ENCODE assay signal across 17 cellular contexts in the genomic region with DNA sequence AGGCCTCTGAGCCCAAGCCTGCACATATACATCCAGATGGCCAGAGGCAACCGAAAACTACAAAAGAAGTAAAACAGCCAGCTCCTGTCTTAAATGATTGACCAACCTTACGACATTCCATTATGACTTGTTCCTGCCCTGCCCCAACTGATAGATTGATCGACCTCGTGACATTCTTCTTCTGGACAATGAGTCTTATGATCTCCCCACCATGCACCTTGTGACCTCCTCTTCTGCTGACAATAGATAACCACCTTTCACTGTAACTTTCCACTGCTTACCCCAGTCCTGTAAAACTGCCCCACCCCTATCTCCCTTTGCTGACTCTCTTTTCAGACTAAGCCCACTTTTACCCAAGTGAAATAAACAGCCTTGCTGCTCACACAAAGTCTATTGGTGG.
A peak's percentile ranks its signal among the peaks of the same experiment; 100 is the strongest.
DNase-seq lines count a peak whose midpoint lies in the region; FAIRE-seq and TF ChIP-seq lines count a peak whose summit lies in the region.
"Had no signal": no experiment of that assay in that cellular context is flagged by ENCODE, and none has a peak within 500 bp of the region (broad histone marks: within the 10 kb centered on the region; RNA-seq: fewer than 3 reads in every experiment).

No MANE protein-coding gene starts in this region.

- no peak overlapping the region for H3K4me3 Mint-ChIP-seq in mesothelial cell of epicardium
- H3K4me3 Mint-ChIP-seq in activated CD4-positive, alpha-beta T cell treated with anti-CD3 and anti-CD28 coated beads, Interleukin-2, amount 10 ng/mL, durations not matched to agents 7 days and 5 days, result no peak overlapping the region
- H3K4me3 Mint-ChIP-seq: CD4-positive, CD25-positive, alpha-beta regulatory T cell had no signal

- H3K4me3 ChIP-seq in SJCRH30, result no peak overlapping the region
- no peak overlapping the region for H3K4me3 ChIP-seq in adrenal gland
- H3K4me3 ChIP-seq: BLaER1 treated with 17β-estradiol and CSF1 and Interleukin-3, amounts not matched to agents 10 nM and 100 nM; HAP-1 had no signal

- H3K27me3 Mint-ChIP-seq in mesothelial cell of epicardium (ENCODE audit: low read depth), result no peaks in the 10 kb centered on the region
- no peaks in the 10 kb centered on the region for H3K27me3 Mint-ChIP-seq in activated CD4-positive, alpha-beta T cell treated with anti-CD3 and anti-CD28 coated beads, Interleukin-2, amount 10 ng/mL, durations not matched to agents 7 days and 5 days
- H3K27me3 Mint-ChIP-seq: CD4-positive, CD25-positive, alpha-beta regulatory T cell had no signal

- no peaks in the 10 kb centered on the region for H3K9me3 Mint-ChIP-seq in mesothelial cell of epicardium
- H3K9me3 Mint-ChIP-seq in activated CD4-positive, alpha-beta T cell treated with anti-CD3 and anti-CD28 coated beads, Interleukin-2, amount 10 ng/mL, durations not matched to agents 7 days and 5 days, result no peaks in the 10 kb centered on the region

- no peak for TF ChIP-seq POLR2A in adrenal gland (IDR thresholded peaks at IDR 0.05)

- peak overlapping the region; percentile 45 for H3K27ac Mint-ChIP-seq in mesothelial cell of epicardium
- H3K27ac Mint-ChIP-seq in activated CD4-positive, alpha-beta T cell treated with anti-CD3 and anti-CD28 coated beads, Interleukin-2, amount 10 ng/mL, durations not matched to agents 7 days and 5 days, result no peak overlapping the region
- H3K27ac Mint-ChIP-seq: CD4-positive, CD25-positive, alpha-beta regulatory T cell had no signal

- intact Hi-C loops in adrenal gland (cut with DNase I), result no loop called here

- H3K9me3 ChIP-seq in SJCRH30 (replicated peaks) (no peaks in the 10 kb centered on the region), adrenal gland (replicated peaks in 1 of 3) (no peaks in the 10 kb centered on the region)
- H3K9me3 ChIP-seq: BLaER1 treated with 17β-estradiol and CSF1 and Interleukin-3, amounts not matched to agents 10 nM and 100 nM; HAP-1 had no signal

- CTCF ChIA-PET in activated CD4-positive, alpha-beta T cell treated with anti-CD3 and anti-CD28 coated beads, Interleukin-2, amount 10 ng/mL, durations not matched to agents 7 days and 5 days (lab: Charles Lee), result no interaction called here

- no peak for TF ChIP-seq CTCF in mesothelial cell of epicardium (IDR thresholded peaks at IDR 0.05; ENCODE audit: unreplicated experiment)
- no peak for TF ChIP-seq CTCF in adrenal gland (IDR thresholded peaks at IDR 0.05)

- FAIRE-seq in TTC549 (lab: Jason Lieb, UNC), result peak; percentile 57
- FAIRE-seq: GM12892, H1 had no signal

- peaks cover 31% of the 10 kb centered on the region for H3K4me1 Mint-ChIP-seq in mesothelial cell of epicardium
- no peaks in the 10 kb centered on the region for H3K4me1 Mint-ChIP-seq in activated CD4-positive, alpha-beta T cell treated with anti-CD3 and anti-CD28 coated beads, Interleukin-2, amount 10 ng/mL, durations not matched to agents 7 days and 5 days
- H3K4me1 Mint-ChIP-seq: CD4-positive, CD25-positive, alpha-beta regulatory T cell had no signal

- DNase-seq in CMK (ENCODE audit: low read depth), result peak; percentile 17
- DNase-seq in HUDEP-2 (lab: John Stamatoyannopoulos, UW; ENCODE audit: unreplicated experiment in 76 of 76), result peak in 72 of 76 experiments; percentile 5 to 95 (median 57)
- no peak for DNase-seq in mesothelial cell of epicardium (ENCODE audit: low spot score in 2 of 2, unreplicated experiment in 2 of 2)
- DNase-seq in SJCRH30, result no peak
- no peak for DNase-seq in adrenal gland
- no peak for DNase-seq in activated CD4-positive, alpha-beta T cell treated with anti-CD3 and anti-CD28 coated beads, Interleukin-2, amount 10 ng/mL, durations not matched to agents 7 days and 5 days
- DNase-seq: ACHN; CD4-positive, CD25-positive, alpha-beta regulatory T cell; DMS153; DMS79 treated with DMSO at 0.1 percent for 48 hours; EL; GDM1 had no signal

- 86 to 94% (median 93%) methylated on average over 4 of the region's 4 CpGs for WGBS in adrenal gland, 4 donors

- no peaks in the 10 kb centered on the region for H3K36me3 ChIP-seq in SJCRH30
- H3K36me3 ChIP-seq in adrenal gland (replicated peaks in 1 of 2), result no peaks in the 10 kb centered on the region
- H3K36me3 ChIP-seq: BLaER1 treated with 17β-estradiol and CSF1 and Interleukin-3, amounts not matched to agents 10 nM and 100 nM; HAP-1 had no signal

- H3K27ac ChIP-seq in SJCRH30 (no peak overlapping the region), adrenal gland (no peak overlapping the region)
- H3K27ac ChIP-seq: BLaER1 treated with 17β-estradiol and CSF1 and Interleukin-3, amounts not matched to agents 10 nM and 100 nM had no signal

- POLR2A ChIA-PET in activated CD4-positive, alpha-beta T cell treated with anti-CD3 and anti-CD28 coated beads, Interleukin-2, amount 10 ng/mL, durations not matched to agents 7 days and 5 days (lab: Charles Lee), result no interaction called here

- no peaks in the 10 kb centered on the region for H3K36me3 Mint-ChIP-seq in mesothelial cell of epicardium
- H3K36me3 Mint-ChIP-seq in activated CD4-positive, alpha-beta T cell treated with anti-CD3 and anti-CD28 coated beads, Interleukin-2, amount 10 ng/mL, durations not matched to agents 7 days and 5 days (ENCODE audit: low read depth), result no peaks in the 10 kb centered on the region
- H3K36me3 Mint-ChIP-seq: CD4-positive, CD25-positive, alpha-beta regulatory T cell had no signal

- H3K27me3 ChIP-seq in SJCRH30, result no peaks in the 10 kb centered on the region
- H3K27me3 ChIP-seq in adrenal gland, result no peaks in the 10 kb centered on the region
- H3K27me3 ChIP-seq: BLaER1 treated with 17β-estradiol and CSF1 and Interleukin-3, amounts not matched to agents 10 nM and 100 nM had no signal

- no peaks in the 10 kb centered on the region for H3K4me1 ChIP-seq in SJCRH30
- H3K4me1 ChIP-seq in adrenal gland (replicated peaks in 1 of 2), result peaks cover 0 to 7% of the 10 kb centered on the region in 2 donors
- H3K4me1 ChIP-seq: BLaER1 treated with 17β-estradiol and CSF1 and Interleukin-3, amounts not matched to agents 10 nM and 100 nM; HAP-1 had no signal

Comparison
In these comparisons a context has a peak if more than half of its experiments do, and no peak if none do; other contexts are left out.
1. DNase-seq: peak in CMK (single experiment) and HUDEP-2 (72 of 76); none in mesothelial cell of epicardium (0 of 2), SJCRH30 (0 of 2), adrenal gland (0 of 7) and activated CD4-positive, alpha-beta T cell treated with anti-CD3 and anti-CD28 coated beads, Interleukin-2, amount 10 ng/mL, durations not matched to agents 7 days and 5 days (single experiment).